Comparison of ENCODE assay signal across 33 cellular contexts in the genomic region with DNA sequence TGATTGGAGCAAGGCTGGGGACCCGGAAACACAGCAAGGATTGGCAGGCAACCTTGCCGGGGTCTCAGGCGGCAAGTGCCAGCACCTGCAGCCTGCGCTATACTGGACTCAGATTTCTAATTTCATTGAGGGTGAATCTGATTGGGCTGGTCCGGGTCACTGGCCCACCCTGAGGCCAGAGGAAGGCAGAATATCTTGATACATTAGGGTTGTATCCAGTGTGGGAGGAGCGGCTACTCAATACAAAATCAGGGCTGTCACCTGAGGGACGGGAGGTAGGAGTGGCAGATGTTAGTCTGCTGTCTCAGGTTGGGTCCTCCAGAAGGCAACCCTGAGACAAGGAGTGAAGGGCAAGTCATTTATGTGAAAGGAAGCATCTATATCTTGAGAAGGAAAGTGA. TPM values are rescaled to one million over a fixed set of nuclear protein-coding genes. Genes with fewer than 3 reads are reported as not detected.
"Had no signal": no experiment of that assay in that cellular context is flagged by ENCODE, and none has a peak within 500 bp of the region (broad histone marks: within the 10 kb centered on the region; RNA-seq: fewer than 3 reads in every experiment).

No MANE protein-coding gene starts in this region.

- H3K36me3 ChIP-seq: brain microvascular endothelial cell, esophagus muscularis mucosa, gastrocnemius medialis, heart right ventricle, WERI-Rb-1 had no signal

- ATAC-seq: activated CD4-positive, CD25-positive, alpha-beta regulatory T cell treated with anti-CD3 and anti-CD28 coated beads, Interleukin-2, amount 50 U/mL, for 24 hours; activated CD8-positive, alpha-beta T cell treated with anti-CD3 and anti-CD28 coated beads for 36 hours; effector memory CD8-positive, alpha-beta T cell; foreskin keratinocyte; gastrocnemius medialis; heart right ventricle; T-cell had no signal

- H3K4me1 ChIP-seq: esophagus muscularis mucosa, foreskin keratinocyte, gastrocnemius medialis, heart right ventricle had no signal

- DNase-seq: activated B cell treated with CpG ODN at 0.5 μM for 24 hours; activated CD4-positive, alpha-beta T cell treated with anti-CD3 and anti-CD28 coated beads for 48 hours; activated CD4-positive, alpha-beta T cell treated with anti-CD3 and anti-CD28 coated beads, Interleukin-2, amount 50 U/mL, for 1 hour; activated CD4-positive, alpha-beta T cell treated with anti-CD3 and anti-CD28 coated beads, Interleukin-2, amount 50 U/mL, for 48 hours; activated CD8-positive, alpha-beta T cell treated with anti-CD3 and anti-CD28 coated beads for 36 hours; activated gamma-delta T cell treated with Interleukin-2 at 50 U/mL for 16 hours; activated naive CD4-positive, alpha-beta T cell treated with anti-CD3 and anti-CD28 coated beads, Interleukin-2, amount 50 U/mL, for 16 hours; activated naive CD4-positive, alpha-beta T cell treated with Interleukin-2 at 50 U/mL for 16 hours; activated T-cell treated with anti-CD3 and anti-CD28 coated beads, Interleukin-2, amount 50 U/mL, for 1 hour; activated T-cell treated with anti-CD3 and anti-CD28 coated beads, Interleukin-2, amount 50 U/mL, for 48 hours; amniotic stem cell; anterior cingulate cortex; brain microvascular endothelial cell; cortex of kidney; dermis blood vessel endothelial cell; effector CD4-positive, alpha-beta T cell; effector memory CD8-positive, alpha-beta T cell; erythroblast; foreskin keratinocyte; gastrocnemius medialis; heart right ventricle; SW 1271; T-cell; T1000; WERI-Rb-1 had no signal

- H3K27ac ChIP-seq: brain microvascular endothelial cell, esophagus muscularis mucosa, foreskin keratinocyte, gastrocnemius medialis, heart right ventricle, WERI-Rb-1 had no signal

- H3K4me3 Mint-ChIP-seq: activated B cell treated with CpG ODN at 0.5 μM for 24 hours; activated CD8-positive, alpha-beta T cell treated with anti-CD3 and anti-CD28 coated beads for 36 hours; activated naive CD8-positive, alpha-beta T cell; activated T-helper 1 cell treated with anti-CD3 and anti-CD28 coated beads, Interleukin-12 subunit alpha, Interleukin-12 subunit beta, Interleukin-2, Interleukin-4 antibody, amounts not matched to agents 30 ng/mL and 10 ng/mL and 1 ng/mL, durations not matched to agents 14 hours and 24 hours and 36 hours; central memory CD8-positive, alpha-beta T cell; effector memory CD8-positive, alpha-beta T cell; T-cell; T-helper 1 cell treated with Interleukin-12 subunit alpha and Interleukin-12 subunit beta and Interleukin-4 antibody, amounts not matched to agents 30 μg/mL and 1 μg/mL, for 36 hours; T-helper 2 cell treated with Interferon-gamma antibody and Interleukin-4, amounts not matched to agents 5 μg/mL and 100 μg/mL, for 36 hours had no signal

- H3K36me3 Mint-ChIP-seq: activated naive CD8-positive, alpha-beta T cell; T-cell had no signal

- H3K9me3 Mint-ChIP-seq: activated B cell treated with CpG ODN at 0.5 μM for 24 hours; activated CD8-positive, alpha-beta T cell treated with anti-CD3 and anti-CD28 coated beads for 36 hours; activated T-helper 1 cell treated with anti-CD3 and anti-CD28 coated beads, Interleukin-12 subunit alpha, Interleukin-12 subunit beta, Interleukin-2, Interleukin-4 antibody, amounts not matched to agents 30 ng/mL and 10 ng/mL and 1 ng/mL, durations not matched to agents 14 hours and 24 hours and 36 hours; activated T-helper 2 cell treated with anti-CD3 and anti-CD28 coated beads, Interferon-gamma antibody, Interleukin-2, Interleukin-4, amounts not matched to agents 10 μg/mL and 5 μg/mL and 100 μg/mL, durations not matched to agents 14 hours and 24 hours and 36 hours; central memory CD8-positive, alpha-beta T cell; effector memory CD8-positive, alpha-beta T cell; T-cell; T-helper 1 cell treated with Interleukin-12 subunit alpha and Interleukin-12 subunit beta and Interleukin-4 antibody, amounts not matched to agents 30 μg/mL and 1 μg/mL, for 36 hours; T-helper 2 cell treated with Interferon-gamma antibody and Interleukin-4, amounts not matched to agents 5 μg/mL and 100 μg/mL, for 36 hours had no signal

- H3K27me3 Mint-ChIP-seq: activated CD8-positive, alpha-beta T cell treated with anti-CD3 and anti-CD28 coated beads for 36 hours; activated naive CD8-positive, alpha-beta T cell had no signal

- H3K9me3 ChIP-seq: esophagus muscularis mucosa, gastrocnemius medialis, heart right ventricle had no signal

- H3K4me3 ChIP-seq: esophagus muscularis mucosa, gastrocnemius medialis, heart right ventricle had no signal

- H3K27me3 ChIP-seq: brain microvascular endothelial cell, esophagus muscularis mucosa, gastrocnemius medialis, heart right ventricle had no signal

- H3K4me1 Mint-ChIP-seq: activated B cell treated with CpG ODN at 0.5 μM for 24 hours; central memory CD8-positive, alpha-beta T cell; T-cell had no signal

- H3K27ac Mint-ChIP-seq: activated B cell treated with CpG ODN at 0.5 μM for 24 hours; activated CD8-positive, alpha-beta T cell treated with anti-CD3 and anti-CD28 coated beads for 36 hours; activated naive CD8-positive, alpha-beta T cell; activated T-helper 1 cell treated with anti-CD3 and anti-CD28 coated beads, Interleukin-12 subunit alpha, Interleukin-12 subunit beta, Interleukin-2, Interleukin-4 antibody, amounts not matched to agents 30 ng/mL and 10 ng/mL and 1 ng/mL, durations not matched to agents 14 hours and 24 hours and 36 hours; activated T-helper 2 cell treated with anti-CD3 and anti-CD28 coated beads, Interferon-gamma antibody, Interleukin-2, Interleukin-4, amounts not matched to agents 10 μg/mL and 5 μg/mL and 100 μg/mL, durations not matched to agents 14 hours and 24 hours and 36 hours; effector memory CD8-positive, alpha-beta T cell; T-cell; T-helper 1 cell treated with Interleukin-12 subunit alpha and Interleukin-12 subunit beta and Interleukin-4 antibody, amounts not matched to agents 30 μg/mL and 1 μg/mL, for 36 hours; T-helper 2 cell treated with Interferon-gamma antibody and Interleukin-4, amounts not matched to agents 5 μg/mL and 100 μg/mL, for 36 hours had no signal

RNA-seq across cellular contexts. Expression of gene BFSP1, which starts 40.7 kb away (rescaled TPM):
- total RNA-seq: activated B cell treated with CpG ODN at 0.5 μM for 24 hours had no signal
